In the genomic region with DNA sequence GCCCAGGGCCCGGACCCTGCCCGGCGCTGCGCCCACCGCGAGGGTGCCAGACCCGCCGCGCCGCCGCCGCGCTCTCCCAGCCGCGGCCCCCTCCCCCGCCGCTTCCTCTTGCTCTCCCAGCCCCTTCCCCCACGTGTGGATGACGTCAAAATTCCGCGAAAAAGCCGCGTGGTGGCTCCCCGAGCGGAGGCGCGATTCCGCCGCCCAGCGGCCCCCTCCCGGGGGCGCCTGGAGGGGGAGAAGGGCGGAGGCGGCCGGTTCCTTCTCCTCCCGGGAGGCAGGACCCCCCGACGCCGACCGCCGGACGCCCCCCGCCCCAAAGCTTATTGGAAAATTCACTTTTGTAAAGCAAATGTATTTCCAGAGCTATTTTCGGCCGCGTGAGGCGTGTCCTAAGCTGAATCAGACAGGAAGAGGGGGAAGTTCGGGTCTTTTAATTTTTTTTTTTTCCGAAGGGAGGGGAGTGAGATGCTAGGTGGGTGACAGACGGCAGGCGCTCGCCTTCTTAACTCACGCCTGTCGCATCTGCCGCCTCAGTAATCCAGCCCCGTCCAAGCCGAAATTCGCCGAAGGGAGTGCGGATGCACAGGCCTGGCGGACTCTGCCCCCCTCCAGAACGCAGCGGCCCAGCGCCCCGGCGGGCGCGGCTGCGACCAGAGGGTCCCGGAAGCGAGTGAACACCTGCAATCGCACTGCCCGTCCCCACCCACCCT, we compare ENCODE assay signal across 8 cellular contexts. TPM values are rescaled to one million over a fixed set of nuclear protein-coding genes. Genes with fewer than 3 reads are reported as not detected.
DNase-seq lines count a peak whose midpoint lies in the region; ATAC-seq and TF ChIP-seq lines count a peak whose summit lies in the region.

No MANE protein-coding gene starts in this region.

- peaks cover 1 to 6% of the 10 kb centered on the region in 2 donors for H3K27me3 Mint-ChIP-seq in CD4-positive, alpha-beta memory T cell
- H3K27me3 Mint-ChIP-seq in activated naive CD4-positive, alpha-beta T cell treated with anti-CD3 and anti-CD28 coated beads, Interleukin-2, amount 50 U/mL, for 24 hours: no peaks in the 10 kb centered on the region

- peak overlapping the region; percentile 79 to 84 for H3K4me3 ChIP-seq in CD4-positive, alpha-beta memory T cell (ENCODE audit: low read length in 2 of 2)
- H3K4me3 ChIP-seq in HAP-1 (peak overlapping the region; percentile 15), psoas muscle (peak overlapping the region; percentile 69), upper lobe of right lung (peak overlapping the region; percentile 77)

- CTCF ChIA-PET in CD4-positive, alpha-beta memory T cell (lab: Charles Lee; ENCODE audit: partially characterized antibody): interaction anchor here (0.8 to 16.3 kb wide), 11 partner anchors 12 to 382 kb away, joined by 3 to 304 read pairs (median 7); no protein-coding TSS in a partner anchor

- H3K27ac ChIP-seq in CD4-positive, alpha-beta memory T cell (ENCODE audit: low read depth, low read length): peak overlapping the region; percentile 91
- H3K27ac ChIP-seq in psoas muscle (peak overlapping the region; percentile 67), upper lobe of right lung (peak overlapping the region; percentile 78)

- peaks cover 13 to 49% (median 19%) of the 10 kb centered on the region in 4 donors for H3K4me1 Mint-ChIP-seq in CD4-positive, alpha-beta memory T cell
- H3K4me1 Mint-ChIP-seq in activated naive CD4-positive, alpha-beta T cell treated with anti-CD3 and anti-CD28 coated beads, Interleukin-2, amount 50 U/mL, for 24 hours: peaks cover 16% of the 10 kb centered on the region

- TF ChIP-seq CTCF in psoas muscle (IDR thresholded peaks at IDR 0.05) (no peak), upper lobe of right lung (IDR thresholded peaks at IDR 0.05) (peak; percentile 15)

- POLR2A ChIA-PET in CD4-positive, alpha-beta memory T cell (lab: Charles Lee; ENCODE audit: partially characterized antibody): interaction anchor here (0.6 to 13.1 kb wide), 28 partner anchors 8 to 516 kb away, joined by 3 to 253 read pairs (median 6); a partner anchor contains a TSS

- peak overlapping the region; percentile 96 to 100 (median 98) for H3K4me3 Mint-ChIP-seq in CD4-positive, alpha-beta memory T cell
- peak overlapping the region; percentile 98 for H3K4me3 Mint-ChIP-seq in activated naive CD4-positive, alpha-beta T cell treated with anti-CD3 and anti-CD28 coated beads, Interleukin-2, amount 50 U/mL, for 24 hours

- H3K4me1 ChIP-seq in CD4-positive, alpha-beta memory T cell (ENCODE audit: insufficient read depth, low read length): peaks cover 34% of the 10 kb centered on the region
- peaks cover 4% of the 10 kb centered on the region; the same call in 1 of the 2 replicates for H3K4me1 ChIP-seq in HAP-1
- peaks cover 42% of the 10 kb centered on the region for H3K4me1 ChIP-seq in psoas muscle
- peaks cover 37% of the 10 kb centered on the region for H3K4me1 ChIP-seq in upper lobe of right lung

- 2% methylated on average over 46 to 73 of the region's 73 CpGs for WGBS in psoas muscle, 3 donors

- in situ Hi-C loops in HAP-1 (cut with MboI; ENCODE audit: low sequenced_read_pairs): no loop called here

- H3K36me3 ChIP-seq in CD4-positive, alpha-beta memory T cell (ENCODE audit: insufficient read depth, low read length): no peaks in the 10 kb centered on the region
- no peaks in the 10 kb centered on the region for H3K36me3 ChIP-seq in HAP-1 (replicated peaks)
- no peaks in the 10 kb centered on the region for H3K36me3 ChIP-seq in psoas muscle (ENCODE audit: insufficient read depth in 1 of 2, low read depth in 1 of 2)
- no peaks in the 10 kb centered on the region for H3K36me3 ChIP-seq in upper lobe of right lung

- peak; percentile 91 to 96 (median 93) for DNase-seq in CD4-positive, alpha-beta memory T cell
- DNase-seq in HAP-1 (ENCODE audit: low spot score in 2 of 2) (peak; percentile 28 to 74), SIG-M5 treated with dmso at 0.1 percent for 504 hours (lab: John Stamatoyannopoulos, UW; ENCODE audit: unreplicated experiment) (peak; percentile 83), left ventricle myocardium superior (peak; percentile 88), psoas muscle (peak; percentile 84 to 85), upper lobe of right lung (peak; percentile 89), HT-29 (ENCODE audit: low spot score) (no peak)

- no peaks in the 10 kb centered on the region for H3K27me3 ChIP-seq in CD4-positive, alpha-beta memory T cell (ENCODE audit: insufficient read depth, low read length)
- H3K27me3 ChIP-seq in HAP-1 (ENCODE audit: low read depth): peaks cover 96% of the 10 kb centered on the region
- H3K27me3 ChIP-seq in psoas muscle (ENCODE audit: insufficient read depth in 3 of 3, low read length in 2 of 3): peaks cover 0 to 82% (median 39%) of the 10 kb centered on the region in 3 donors
- peaks cover 35% of the 10 kb centered on the region for H3K27me3 ChIP-seq in upper lobe of right lung

- peak overlapping the region; percentile 95 to 100 (median 98) for H3K27ac Mint-ChIP-seq in CD4-positive, alpha-beta memory T cell
- H3K27ac Mint-ChIP-seq in activated naive CD4-positive, alpha-beta T cell treated with anti-CD3 and anti-CD28 coated beads, Interleukin-2, amount 50 U/mL, for 24 hours: peak overlapping the region; percentile 96

- H3K36me3 Mint-ChIP-seq in CD4-positive, alpha-beta memory T cell: peaks cover 0 to 29% of the 10 kb centered on the region in 2 donors
- H3K36me3 Mint-ChIP-seq in activated naive CD4-positive, alpha-beta T cell treated with anti-CD3 and anti-CD28 coated beads, Interleukin-2, amount 50 U/mL, for 24 hours: no peaks in the 10 kb centered on the region

- H3K9me3 Mint-ChIP-seq in CD4-positive, alpha-beta memory T cell: peaks cover 0 to 4% (median 0%) of the 10 kb centered on the region in 8 donors
- no peaks in the 10 kb centered on the region for H3K9me3 Mint-ChIP-seq in activated naive CD4-positive, alpha-beta T cell treated with anti-CD3 and anti-CD28 coated beads, Interleukin-2, amount 50 U/mL, for 24 hours

- intact Hi-C loops in CD4-positive, alpha-beta memory T cell (cut with micrococcal nuclease): loop anchor here (1.0 to 5.0 kb wide), 3 partner anchors 52 to 396 kb away; a partner anchor contains a TSS
- intact Hi-C loops in left ventricle myocardium superior (cut with micrococcal nuclease): loop anchor here (10.0 kb wide), 1 partner anchor 155 kb away; no protein-coding TSS in a partner anchor
- intact Hi-C loops in psoas muscle (cut with DNase I): no loop called here
- intact Hi-C loops in upper lobe of right lung (cut with DNase I): no loop called here

- H3K9me3 ChIP-seq in CD4-positive, alpha-beta memory T cell (ENCODE audit: control insufficient read depth in 1 of 2, low read length in 2 of 2): no peaks in the 10 kb centered on the region
- H3K9me3 ChIP-seq in HAP-1 (no peaks in the 10 kb centered on the region), psoas muscle (no peaks in the 10 kb centered on the region), upper lobe of right lung (no peaks in the 10 kb centered on the region)

- ATAC-seq in left ventricle myocardium superior: peak; percentile 22
- ATAC-seq in psoas muscle: peak in 3 of 4 donors; percentile 24 to 39 (median 26)
- ATAC-seq in upper lobe of right lung: peak; percentile 43

RNA-seq across cellular contexts. Expression of a gene that starts 4.1 kb away (rescaled TPM):
- 100 to 1,000 TPM; 150 to 151 TPM for total RNA-seq in CD4-positive, alpha-beta memory T cell
- polyA plus RNA-seq in CD4-positive, alpha-beta memory T cell: 100 to 1,000 TPM in 1 of 2 donors, 10 to 100 TPM in 1; 83.3 to 103 TPM
- total RNA-seq in left ventricle myocardium superior (281 TPM), psoas muscle (10 to 100 TPM in 1 of 4 donors, 1 to 10 TPM in 3; 3.3 to 10.1 (median 6.2) TPM), upper lobe of right lung (94.2 TPM)
- under 1 TPM; 0.31 to 0.68 (median 0.58) TPM for polyA plus RNA-seq in psoas muscle
- not detected in 2 replicates for total RNA-seq in HT-29 (2014; rRNA removed; shearing (Covaris generic))

RNA-seq across cellular contexts. Expression of a gene that starts 51.6 kb away (rescaled TPM):
- total RNA-seq in CD4-positive, alpha-beta memory T cell: 10 to 100 TPM; 15.2 to 17.3 TPM
- polyA plus RNA-seq in CD4-positive, alpha-beta memory T cell: 1 to 10 TPM; 1.9 to 2.7 TPM
- total RNA-seq in left ventricle myocardium superior (14.4 TPM), psoas muscle (10 to 100 TPM; 10.9 to 17.3 (median 11.8) TPM), upper lobe of right lung (20.0 TPM)
- 10 to 100 TPM in 1 of 3 donors, 1 to 10 TPM in 2; 6.3 to 20.0 (median 8.1) TPM for polyA plus RNA-seq in psoas muscle
- total RNA-seq in HT-29 (2014; rRNA removed; shearing (Covaris generic)): 2.2 and 4.6 TPM in 2 replicates

Comparison
In these comparisons a context has a peak if more than half of its experiments do, and no peak if none do; other contexts are left out.
1. H3K4me3 ChIP-seq: peak in every context shown above with its lines; median percentile 82 in CD4-positive, alpha-beta memory T cell; 77 in upper lobe of right lung; 69 in psoas muscle; 15 in HAP-1.
2. intact Hi-C loops: an anchor here in CD4-positive, alpha-beta memory T cell (1.0 to 5.0 kb wide) and left ventricle myocardium superior (10.0 kb wide); none called in psoas muscle and upper lobe of right lung.